In genomic region chr1:24139159-24139489, GRCh38 we compare ENCODE assay signal across 37 cellular contexts. TPM values are rescaled to one million over a fixed set of nuclear protein-coding genes. Genes with fewer than 3 reads are reported as not detected.
"Had no signal": no experiment of that assay in that cellular context is flagged by ENCODE, and none has a peak within 500 bp of the region (broad histone marks: within the 10 kb centered on the region; RNA-seq: fewer than 3 reads in every experiment).

No MANE protein-coding gene starts in this region.

- H3K9me3 ChIP-seq: breast epithelium, colonic mucosa, esophagus muscularis mucosa, gastrocnemius medialis, heart right ventricle had no signal

- H3K4me3 Mint-ChIP-seq: activated B cell treated with CpG ODN at 0.5 μM for 24 hours; activated CD4-positive, alpha-beta memory T cell treated with anti-CD3 and anti-CD28 coated beads for 36 hours; activated CD4-positive, alpha-beta T cell treated with anti-CD3 and anti-CD28 coated beads, Interleukin-2, amount 10 ng/mL, durations not matched to agents 24 days and 14 days; activated CD8-positive, alpha-beta memory T cell treated with anti-CD3 and anti-CD28 coated beads, Interleukin-2, amount 10 ng/mL, durations not matched to agents 7 days and 5 days; activated CD8-positive, alpha-beta T cell treated with anti-CD3 and anti-CD28 coated beads, Interleukin-2, amount 10 ng/mL, durations not matched to agents 7 days and 5 days; activated naive CD8-positive, alpha-beta T cell; activated T-helper 1 cell treated with anti-CD3 and anti-CD28 coated beads, Interleukin-12 subunit alpha, Interleukin-12 subunit beta, Interleukin-2, Interleukin-4 antibody, amounts not matched to agents 30 ng/mL and 10 ng/mL and 1 ng/mL, durations not matched to agents 14 hours and 24 hours and 36 hours; brain; endodermal cell; T-helper 17 cell; T-helper 2 cell treated with Interferon-gamma antibody and Interleukin-4, amounts not matched to agents 5 μg/mL and 100 μg/mL, for 36 hours had no signal

- H3K4me3 ChIP-seq: breast epithelium, cardiac muscle cell, colonic mucosa, esophagus muscularis mucosa, gastrocnemius medialis, heart right ventricle, hepatocyte had no signal

- DNase-seq: activated B cell treated with CpG ODN at 0.5 μM for 24 hours; activated CD4-positive, alpha-beta memory T cell treated with anti-CD3 and anti-CD28 coated beads for 36 hours; activated CD4-positive, alpha-beta T cell treated with anti-CD3 and anti-CD28 coated beads, Interleukin-2, amount 10 ng/mL, durations not matched to agents 24 days and 14 days; activated CD8-positive, alpha-beta memory T cell treated with anti-CD3 and anti-CD28 coated beads, Interleukin-2, amount 10 ng/mL, durations not matched to agents 7 days and 5 days; activated CD8-positive, alpha-beta memory T cell treated with anti-CD3 and anti-CD28 coated beads, Interleukin-2, amount 50 U/mL, for 4 hours; activated CD8-positive, alpha-beta T cell treated with anti-CD3 and anti-CD28 coated beads, Interleukin-2, amount 10 ng/mL, durations not matched to agents 7 days and 5 days; activated effector memory CD4-positive, alpha-beta T cell treated with anti-CD3 and anti-CD28 coated beads, Interleukin-2, amount 50 U/mL, for 16 hours; activated naive CD4-positive, alpha-beta T cell treated with anti-CD3 and anti-CD28 coated beads, Interleukin-2, amount 50 U/mL, for 16 hours; activated T-cell treated with anti-CD3 and anti-CD28 coated beads, Interleukin-2, amount 50 U/mL, for 1 hour; activated T-cell treated with anti-CD3 and anti-CD28 coated beads, Interleukin-2, amount 50 U/mL, for 48 hours; amniotic stem cell; anterior cingulate cortex; central memory CD4-positive, alpha-beta T cell; cerebellar nuclear complex; colonic mucosa; effector memory CD4-positive, alpha-beta T cell; endodermal cell; erythroblast; foreskin keratinocyte; gastrocnemius medialis; heart right ventricle; T-helper 1 cell; T-helper 17 cell; T1000; WERI-Rb-1 had no signal

- H3K27ac Mint-ChIP-seq: activated B cell treated with CpG ODN at 0.5 μM for 24 hours; activated CD4-positive, alpha-beta memory T cell treated with anti-CD3 and anti-CD28 coated beads for 36 hours; activated CD4-positive, alpha-beta T cell treated with anti-CD3 and anti-CD28 coated beads, Interleukin-2, amount 10 ng/mL, durations not matched to agents 24 days and 14 days; activated CD8-positive, alpha-beta memory T cell treated with anti-CD3 and anti-CD28 coated beads, Interleukin-2, amount 10 ng/mL, durations not matched to agents 7 days and 5 days; activated CD8-positive, alpha-beta T cell treated with anti-CD3 and anti-CD28 coated beads, Interleukin-2, amount 10 ng/mL, durations not matched to agents 7 days and 5 days; activated naive CD8-positive, alpha-beta T cell; activated T-helper 1 cell treated with anti-CD3 and anti-CD28 coated beads, Interleukin-12 subunit alpha, Interleukin-12 subunit beta, Interleukin-2, Interleukin-4 antibody, amounts not matched to agents 30 ng/mL and 10 ng/mL and 1 ng/mL, durations not matched to agents 14 hours and 24 hours and 36 hours; activated T-helper 2 cell treated with anti-CD3 and anti-CD28 coated beads, Interferon-gamma antibody, Interleukin-2, Interleukin-4, amounts not matched to agents 10 μg/mL and 5 μg/mL and 100 μg/mL, durations not matched to agents 14 hours and 24 hours and 36 hours; brain; endodermal cell; T-helper 17 cell; T-helper 2 cell treated with Interferon-gamma antibody and Interleukin-4, amounts not matched to agents 5 μg/mL and 100 μg/mL, for 36 hours had no signal

- H3K27me3 ChIP-seq: breast epithelium, cardiac muscle cell, colonic mucosa, foreskin keratinocyte, gastrocnemius medialis, hepatocyte had no signal

- H3K4me1 ChIP-seq: breast epithelium had no signal

- H3K79me2 ChIP-seq: hepatocyte had no signal

- H3K4me2 ChIP-seq: hepatocyte had no signal

- H3K9me3 Mint-ChIP-seq: activated T-helper 2 cell treated with anti-CD3 and anti-CD28 coated beads, Interferon-gamma antibody, Interleukin-2, Interleukin-4, amounts not matched to agents 10 μg/mL and 5 μg/mL and 100 μg/mL, durations not matched to agents 14 hours and 24 hours and 36 hours; endodermal cell had no signal

- H3K36me3 Mint-ChIP-seq: activated CD8-positive, alpha-beta memory T cell treated with anti-CD3 and anti-CD28 coated beads, Interleukin-2, amount 10 ng/mL, durations not matched to agents 7 days and 5 days; activated naive CD8-positive, alpha-beta T cell; brain had no signal

- H2AFZ ChIP-seq: hepatocyte had no signal

- ATAC-seq: activated CD4-positive, CD25-positive, alpha-beta regulatory T cell treated with anti-CD3 and anti-CD28 coated beads, Interleukin-2, amount 50 U/mL, for 24 hours; activated CD8-positive, alpha-beta memory T cell treated with anti-CD3 and anti-CD28 coated beads, Interleukin-2, amount 10 ng/mL, durations not matched to agents 7 days and 5 days; activated CD8-positive, alpha-beta T cell treated with anti-CD3 and anti-CD28 coated beads, Interleukin-2, amount 10 ng/mL, durations not matched to agents 7 days and 5 days; foreskin keratinocyte; gastrocnemius medialis; heart right ventricle; T-helper 17 cell had no signal

- H3K27me3 Mint-ChIP-seq: activated naive CD8-positive, alpha-beta T cell had no signal

- H3K4me1 Mint-ChIP-seq: activated B cell treated with CpG ODN at 0.5 μM for 24 hours had no signal

- H3K27ac ChIP-seq: breast epithelium, cardiac muscle cell, colonic mucosa, esophagus muscularis mucosa, foreskin keratinocyte, gastrocnemius medialis, heart right ventricle, hepatocyte, WERI-Rb-1 had no signal

- H3K36me3 ChIP-seq: breast epithelium, cardiac muscle cell, colonic mucosa, esophagus muscularis mucosa, gastrocnemius medialis, heart right ventricle, WERI-Rb-1 had no signal

RNA-seq across cellular contexts. Expression of gene IL22RA1, which starts 3.8 kb away (rescaled TPM):
- total RNA-seq: activated CD4-positive, alpha-beta memory T cell treated with anti-CD3 and anti-CD28 coated beads for 36 hours; activated CD4-positive, alpha-beta T cell treated with anti-CD3 and anti-CD28 coated beads, Interleukin-2, amount 10 ng/mL, durations not matched to agents 24 days and 14 days; activated CD8-positive, alpha-beta memory T cell treated with anti-CD3 and anti-CD28 coated beads for 36 hours; activated CD8-positive, alpha-beta T cell treated with anti-CD3 and anti-CD28 coated beads, Interleukin-2, amount 10 ng/mL, durations not matched to agents 7 days and 5 days; activated T-helper 1 cell treated with anti-CD3 and anti-CD28 coated beads, Interleukin-12 subunit alpha, Interleukin-12 subunit beta, Interleukin-2, Interleukin-4 antibody, amounts not matched to agents 30 ng/mL and 10 ng/mL and 1 ng/mL, durations not matched to agents 14 hours and 24 hours and 36 hours; activated T-helper 2 cell treated with anti-CD3 and anti-CD28 coated beads, Interferon-gamma antibody, Interleukin-2, Interleukin-4, amounts not matched to agents 10 μg/mL and 5 μg/mL and 100 μg/mL, durations not matched to agents 14 hours and 24 hours and 36 hours; cardiac muscle cell; dermis microvascular lymphatic vessel endothelial cell; endodermal cell; T-helper 17 cell had no signal
- polyA plus RNA-seq: cardiac muscle cell had no signal

RNA-seq across cellular contexts. Expression of gene MYOM3, which starts 27.2 kb away (rescaled TPM):
- total RNA-seq: activated B cell treated with CpG ODN at 0.5 μM for 24 hours; activated CD4-positive, alpha-beta memory T cell treated with anti-CD3 and anti-CD28 coated beads for 36 hours; activated CD4-positive, alpha-beta T cell treated with anti-CD3 and anti-CD28 coated beads, Interleukin-2, amount 10 ng/mL, durations not matched to agents 24 days and 14 days; activated CD8-positive, alpha-beta memory T cell treated with anti-CD3 and anti-CD28 coated beads for 36 hours; activated CD8-positive, alpha-beta memory T cell treated with anti-CD3 and anti-CD28 coated beads, Interleukin-2, amount 10 ng/mL, durations not matched to agents 7 days and 5 days; activated CD8-positive, alpha-beta T cell treated with anti-CD3 and anti-CD28 coated beads, Interleukin-2, amount 10 ng/mL, durations not matched to agents 7 days and 5 days; activated T-helper 1 cell treated with anti-CD3 and anti-CD28 coated beads, Interleukin-12 subunit alpha, Interleukin-12 subunit beta, Interleukin-2, Interleukin-4 antibody, amounts not matched to agents 30 ng/mL and 10 ng/mL and 1 ng/mL, durations not matched to agents 14 hours and 24 hours and 36 hours; activated T-helper 2 cell treated with anti-CD3 and anti-CD28 coated beads, Interferon-gamma antibody, Interleukin-2, Interleukin-4, amounts not matched to agents 10 μg/mL and 5 μg/mL and 100 μg/mL, durations not matched to agents 14 hours and 24 hours and 36 hours; T-helper 17 cell had no signal
- polyA plus RNA-seq: cardiac muscle cell had no signal
